In the genomic region with DNA sequence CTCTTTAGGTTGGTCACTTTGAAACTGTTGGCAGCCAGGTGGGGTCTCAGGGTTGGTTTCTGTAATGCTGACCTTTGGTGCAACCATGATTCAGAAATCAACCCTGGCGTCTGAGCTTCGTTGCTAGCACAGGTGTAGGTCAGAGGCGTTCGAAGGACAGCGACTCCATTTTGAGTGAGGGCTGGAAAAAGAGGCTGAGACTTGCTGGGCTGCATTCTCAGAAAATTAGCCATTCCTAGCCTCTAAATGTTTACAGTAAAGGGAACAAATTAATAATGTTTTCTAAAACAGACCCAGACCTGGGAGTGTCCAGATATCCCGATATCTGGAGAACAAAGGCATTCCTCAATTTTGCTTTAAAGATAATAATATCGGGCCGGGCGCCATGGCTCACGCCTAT, we compare ENCODE assay signal across 36 cellular contexts. TPM values are rescaled to one million over a fixed set of nuclear protein-coding genes. Genes with fewer than 3 reads are reported as not detected.
"Had no signal": no experiment of that assay in that cellular context is flagged by ENCODE, and none has a peak within 500 bp of the region (broad histone marks: within the 10 kb centered on the region; RNA-seq: fewer than 3 reads in every experiment).

No MANE protein-coding gene starts in this region.

- ATAC-seq: activated CD8-positive, alpha-beta T cell treated with anti-CD3 and anti-CD28 coated beads for 36 hours; activated naive CD4-positive, alpha-beta T cell treated with anti-CD3 and anti-CD28 coated beads, Interleukin-2, amount 50 U/mL, for 72 hours; activated T-cell treated with anti-CD3 and anti-CD28 coated beads, Interleukin-2, amount 50 U/mL, for 4 hours; activated T-cell treated with anti-CD3 and anti-CD28 coated beads, Interleukin-2, amount 50 U/mL, for 72 hours; activated T-helper 17 cell treated with anti-CD3 and anti-CD28 coated beads, Interleukin-2, amount 50 U/mL, for 72 hours had no signal

- H3K9me3 ChIP-seq: adrenal gland, ascending aorta had no signal

- H3K36me3 Mint-ChIP-seq: activated CD4-positive, alpha-beta memory T cell treated with anti-CD3 and anti-CD28 coated beads for 36 hours had no signal

- H3K9me3 Mint-ChIP-seq: activated B cell treated with CpG ODN at 0.5 μM for 24 hours; activated CD4-positive, alpha-beta memory T cell treated with anti-CD3 and anti-CD28 coated beads for 36 hours; activated CD4-positive, alpha-beta T cell treated with anti-CD3 and anti-CD28 coated beads, Interleukin-2, amount 10 ng/mL, durations not matched to agents 24 days and 14 days; activated CD8-positive, alpha-beta T cell treated with anti-CD3 and anti-CD28 coated beads for 36 hours; activated naive CD4-positive, alpha-beta T cell treated with anti-CD3 and anti-CD28 coated beads, Interleukin-2, amount 50 U/mL, for 72 hours; activated naive CD8-positive, alpha-beta T cell treated with anti-CD3 and anti-CD28 coated beads for 36 hours; activated T-cell treated with anti-CD3 and anti-CD28 coated beads, Interleukin-2, amount 50 U/mL, for 4 hours; activated T-cell treated with anti-CD3 and anti-CD28 coated beads, Interleukin-2, amount 50 U/mL, for 72 hours; activated T-helper 1 cell treated with anti-CD3 and anti-CD28 coated beads, Interleukin-12 subunit alpha, Interleukin-12 subunit beta, Interleukin-2, Interleukin-4 antibody, amounts not matched to agents 30 ng/mL and 10 ng/mL and 1 ng/mL, durations not matched to agents 14 hours and 24 hours and 36 hours; activated T-helper 17 cell treated with anti-CD3 and anti-CD28 coated beads, Interleukin-2, amount 50 U/mL, for 72 hours; central memory CD8-positive, alpha-beta T cell; T-helper 1 cell treated with Interleukin-12 subunit alpha and Interleukin-12 subunit beta and Interleukin-4 antibody, amounts not matched to agents 30 μg/mL and 1 μg/mL, for 36 hours had no signal

- H3K27ac ChIP-seq: adrenal gland, ascending aorta, cardiac muscle cell had no signal

- H3K27me3 Mint-ChIP-seq: activated B cell treated with CpG ODN at 0.5 μM for 24 hours; activated CD4-positive, alpha-beta memory T cell treated with anti-CD3 and anti-CD28 coated beads for 36 hours; activated CD4-positive, alpha-beta T cell treated with anti-CD3 and anti-CD28 coated beads, Interleukin-2, amount 10 ng/mL, durations not matched to agents 24 days and 14 days; activated CD8-positive, alpha-beta T cell treated with anti-CD3 and anti-CD28 coated beads for 36 hours; activated naive CD8-positive, alpha-beta T cell treated with anti-CD3 and anti-CD28 coated beads for 36 hours; activated T-helper 17 cell treated with anti-CD3 and anti-CD28 coated beads, Interleukin-2, amount 50 U/mL, for 72 hours; brain had no signal

- H3K4me3 ChIP-seq: adrenal gland, ascending aorta, cardiac muscle cell had no signal

- H3K27me3 ChIP-seq: adrenal gland, ascending aorta, cardiac muscle cell had no signal

- H3K36me3 ChIP-seq: adrenal gland, ascending aorta, cardiac muscle cell had no signal

- H3K4me1 ChIP-seq: adrenal gland, ascending aorta had no signal

- DNase-seq: activated B cell treated with CpG ODN at 0.5 μM for 24 hours; activated CD4-positive, alpha-beta memory T cell treated with anti-CD3 and anti-CD28 coated beads for 36 hours; activated CD4-positive, alpha-beta T cell treated with anti-CD3 and anti-CD28 coated beads for 4 hours; activated CD4-positive, alpha-beta T cell treated with anti-CD3 and anti-CD28 coated beads, Interleukin-2, amount 10 ng/mL, durations not matched to agents 24 days and 14 days; activated CD4-positive, alpha-beta T cell treated with anti-CD3 and anti-CD28 coated beads, Interleukin-2, amount 50 U/mL, for 1 hour; activated CD4-positive, alpha-beta T cell treated with anti-CD3 and anti-CD28 coated beads, Interleukin-2, amount 50 U/mL, for 4 hours; activated CD4-positive, CD25-positive, alpha-beta regulatory T cell treated with anti-CD3 and anti-CD28 coated beads, Interleukin-2, amount 50 U/mL, for 72 hours; activated CD8-positive, alpha-beta memory T cell treated with anti-CD3 and anti-CD28 coated beads, Interleukin-2, amount 50 U/mL, for 4 hours; activated CD8-positive, alpha-beta T cell treated with anti-CD3 and anti-CD28 coated beads for 36 hours; activated effector memory CD4-positive, alpha-beta T cell treated with anti-CD3 and anti-CD28 coated beads, Interleukin-2, amount 50 U/mL, for 16 hours; activated gamma-delta T cell treated with Interleukin-2 at 50 U/mL for 16 hours; activated naive CD4-positive, alpha-beta T cell; activated naive CD4-positive, alpha-beta T cell treated with anti-CD3 and anti-CD28 coated beads for 36 hours; activated naive CD4-positive, alpha-beta T cell treated with anti-CD3 and anti-CD28 coated beads, Interleukin-2, amount 50 U/mL, for 16 hours; activated naive CD8-positive, alpha-beta T cell treated with anti-CD3 and anti-CD28 coated beads for 36 hours; activated T-cell treated with anti-CD3 and anti-CD28 coated beads for 4 hours; activated T-cell treated with anti-CD3 and anti-CD28 coated beads, Interleukin-2, amount 50 U/mL, for 1 hour; activated T-cell treated with anti-CD3 and anti-CD28 coated beads, Interleukin-2, amount 50 U/mL, for 4 hours; activated T-cell treated with anti-CD3 and anti-CD28 coated beads, Interleukin-2, amount 50 U/mL, for 72 hours; adrenal gland; amygdala; anterior cingulate cortex; caudate nucleus; SW 1271; T-helper 1 cell; T-helper 2 cell; T-helper 9 cell had no signal

- H3K27ac Mint-ChIP-seq: activated B cell treated with CpG ODN at 0.5 μM for 24 hours; activated CD4-positive, alpha-beta memory T cell treated with anti-CD3 and anti-CD28 coated beads for 36 hours; activated CD4-positive, alpha-beta T cell treated with anti-CD3 and anti-CD28 coated beads, Interleukin-2, amount 10 ng/mL, durations not matched to agents 24 days and 14 days; activated CD8-positive, alpha-beta T cell treated with anti-CD3 and anti-CD28 coated beads for 36 hours; activated naive CD4-positive, alpha-beta T cell treated with anti-CD3 and anti-CD28 coated beads for 36 hours; activated naive CD4-positive, alpha-beta T cell treated with anti-CD3 and anti-CD28 coated beads, Interleukin-2, amount 50 U/mL, for 72 hours; activated naive CD8-positive, alpha-beta T cell treated with anti-CD3 and anti-CD28 coated beads for 36 hours; activated T-cell treated with anti-CD3 and anti-CD28 coated beads, Interleukin-2, amount 50 U/mL, for 72 hours; activated T-helper 1 cell treated with anti-CD3 and anti-CD28 coated beads, Interleukin-12 subunit alpha, Interleukin-12 subunit beta, Interleukin-2, Interleukin-4 antibody, amounts not matched to agents 30 ng/mL and 10 ng/mL and 1 ng/mL, durations not matched to agents 14 hours and 24 hours and 36 hours; activated T-helper 17 cell treated with anti-CD3 and anti-CD28 coated beads, Interleukin-2, amount 50 U/mL, for 72 hours; brain; T-helper 1 cell treated with Interleukin-12 subunit alpha and Interleukin-12 subunit beta and Interleukin-4 antibody, amounts not matched to agents 30 μg/mL and 1 μg/mL, for 36 hours; T-helper 2 cell treated with Interferon-gamma antibody and Interleukin-4, amounts not matched to agents 5 μg/mL and 100 μg/mL, for 36 hours had no signal

- H3K4me3 Mint-ChIP-seq: activated B cell treated with CpG ODN at 0.5 μM for 24 hours; activated CD4-positive, alpha-beta memory T cell treated with anti-CD3 and anti-CD28 coated beads for 36 hours; activated CD4-positive, alpha-beta T cell treated with anti-CD3 and anti-CD28 coated beads, Interleukin-2, amount 10 ng/mL, durations not matched to agents 24 days and 14 days; activated CD8-positive, alpha-beta T cell treated with anti-CD3 and anti-CD28 coated beads for 36 hours; activated naive CD4-positive, alpha-beta T cell treated with anti-CD3 and anti-CD28 coated beads for 36 hours; activated naive CD8-positive, alpha-beta T cell treated with anti-CD3 and anti-CD28 coated beads for 36 hours; activated T-cell treated with anti-CD3 and anti-CD28 coated beads, Interleukin-2, amount 50 U/mL, for 4 hours; activated T-cell treated with anti-CD3 and anti-CD28 coated beads, Interleukin-2, amount 50 U/mL, for 72 hours; activated T-helper 1 cell treated with anti-CD3 and anti-CD28 coated beads, Interleukin-12 subunit alpha, Interleukin-12 subunit beta, Interleukin-2, Interleukin-4 antibody, amounts not matched to agents 30 ng/mL and 10 ng/mL and 1 ng/mL, durations not matched to agents 14 hours and 24 hours and 36 hours; activated T-helper 17 cell treated with anti-CD3 and anti-CD28 coated beads, Interleukin-2, amount 50 U/mL, for 72 hours; brain; central memory CD8-positive, alpha-beta T cell; T-helper 1 cell treated with Interleukin-12 subunit alpha and Interleukin-12 subunit beta and Interleukin-4 antibody, amounts not matched to agents 30 μg/mL and 1 μg/mL, for 36 hours; T-helper 2 cell treated with Interferon-gamma antibody and Interleukin-4, amounts not matched to agents 5 μg/mL and 100 μg/mL, for 36 hours had no signal

RNA-seq across cellular contexts. Expression of gene RHPN2, which starts 29.2 kb away (rescaled TPM):
- total RNA-seq: ascending aorta had no signal
